9 cellular contexts compared by ENCODE assay signal in the genomic region with DNA sequence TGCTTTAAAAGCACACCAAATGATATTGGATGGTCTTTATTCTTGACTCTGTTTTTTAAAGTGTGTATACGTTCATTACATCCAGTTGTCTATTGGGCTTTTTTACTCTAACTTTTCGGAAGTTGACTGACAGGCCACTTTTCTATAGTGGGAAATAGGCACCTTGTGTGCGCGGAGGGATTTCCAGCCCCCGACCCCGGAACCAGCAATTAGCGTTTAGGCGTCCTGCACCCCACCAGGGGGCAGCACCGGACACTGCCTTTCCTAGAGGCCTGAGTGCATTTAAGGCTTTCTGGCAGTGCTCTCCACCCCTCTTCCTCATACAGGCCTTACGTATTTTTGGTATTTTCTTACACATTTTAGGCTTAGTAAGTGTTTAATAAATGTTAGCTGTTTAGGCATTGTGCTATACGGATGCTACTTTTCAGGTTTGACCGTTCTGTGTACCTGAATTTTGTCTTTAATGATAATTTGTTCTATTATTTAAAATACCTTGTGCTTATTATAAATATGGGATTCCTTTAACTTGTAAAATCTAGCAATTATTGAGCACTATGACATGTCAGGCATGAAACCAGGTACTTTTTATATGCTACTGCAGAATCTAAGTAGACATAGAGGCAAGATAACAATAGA.
DNase-seq lines count a peak whose midpoint lies in the region; ATAC-seq and TF ChIP-seq lines count a peak whose summit lies in the region.
"Had no signal": no experiment of that assay in that cellular context is flagged by ENCODE, and none has a peak within 500 bp of the region (broad histone marks: within the 10 kb centered on the region; RNA-seq: fewer than 3 reads in every experiment).

No MANE protein-coding gene starts in this region.

- no peaks in the 10 kb centered on the region for H3K9me3 ChIP-seq in suprapubic skin
- H3K9me3 ChIP-seq: BLaER1 had no signal

- H3K4me3 Mint-ChIP-seq in activated CD8-positive, alpha-beta T cell treated with anti-CD3 and anti-CD28 coated beads for 36 hours = no peak overlapping the region
- peak overlapping the region; percentile 65 for H3K4me3 Mint-ChIP-seq in neural crest cell

- DNase-seq in NCI-H146 (lab: John Stamatoyannopoulos, UW) (peak; percentile 43), NCI-H146 treated with DMSO at 0.1 percent for 48 hours (lab: John Stamatoyannopoulos, UW; ENCODE audit: unreplicated experiment) (no peak), NCI-H2107 treated with DMSO at 0.1 percent for 48 hours (lab: John Stamatoyannopoulos, UW; ENCODE audit: unreplicated experiment) (peak; percentile 27), epithelial cell of esophagus (ENCODE audit: low read depth) (peak; percentile 70), neural crest cell (ENCODE audit: low read depth, low spot score) (peak; percentile 82), suprapubic skin (ENCODE audit: low spot score in 2 of 2) (no peak)
- peak; percentile 87 for DNase-seq in activated CD8-positive, alpha-beta T cell treated with anti-CD3 and anti-CD28 coated beads for 36 hours

- no peaks in the 10 kb centered on the region for H3K4me1 Mint-ChIP-seq in activated CD8-positive, alpha-beta T cell treated with anti-CD3 and anti-CD28 coated beads for 36 hours (ENCODE audit: low read depth)
- peaks cover 40% of the 10 kb centered on the region for H3K4me1 Mint-ChIP-seq in neural crest cell

- H3K36me3 ChIP-seq in suprapubic skin = no peaks in the 10 kb centered on the region
- H3K36me3 ChIP-seq: BLaER1 had no signal

- POLR2A ChIA-PET in activated CD8-positive, alpha-beta T cell treated with anti-CD3 and anti-CD28 coated beads for 36 hours (lab: Charles Lee) = no interaction called here

- CTCF ChIA-PET in activated CD8-positive, alpha-beta T cell treated with anti-CD3 and anti-CD28 coated beads for 36 hours (lab: Charles Lee) = interaction anchor here (0.8 to 1.6 kb wide), 3 partner anchors 8 to 1415 kb away, joined by 3 to 7 read pairs (median 3); no protein-coding TSS in a partner anchor

- no peak overlapping the region for H3K4me3 ChIP-seq in epithelial cell of esophagus (ENCODE audit: low read length)
- no peak overlapping the region for H3K4me3 ChIP-seq in suprapubic skin
- H3K4me3 ChIP-seq: BLaER1 had no signal

- H3K27me3 Mint-ChIP-seq in activated CD8-positive, alpha-beta T cell treated with anti-CD3 and anti-CD28 coated beads for 36 hours = no peaks in the 10 kb centered on the region
- no peaks in the 10 kb centered on the region for H3K27me3 Mint-ChIP-seq in neural crest cell (ENCODE audit: low read depth)

- intact Hi-C loops in activated CD8-positive, alpha-beta T cell treated with anti-CD3 and anti-CD28 coated beads for 36 hours (cut with micrococcal nuclease) = loop anchor here (10.0 kb wide), 1 partner anchor 1416 kb away; a partner anchor contains a TSS

- TF ChIP-seq EP300 in suprapubic skin (IDR thresholded peaks at IDR 0.05) = no peak

- peak; percentile 89 for ATAC-seq in HG02642 (IDR thresholded peaks at IDR 0.05; ENCODE audit: poor library complexity, unreplicated experiment)
- ATAC-seq in activated CD8-positive, alpha-beta T cell treated with anti-CD3 and anti-CD28 coated beads for 36 hours = peak; percentile 87

- H3K4me1 ChIP-seq in suprapubic skin = no peaks in the 10 kb centered on the region
- H3K4me1 ChIP-seq: BLaER1 had no signal

- no peaks in the 10 kb centered on the region for H3K9me3 Mint-ChIP-seq in activated CD8-positive, alpha-beta T cell treated with anti-CD3 and anti-CD28 coated beads for 36 hours
- H3K9me3 Mint-ChIP-seq in neural crest cell = no peaks in the 10 kb centered on the region

- H3K27ac ChIP-seq in suprapubic skin = no peak overlapping the region
- H3K27ac ChIP-seq: BLaER1 had no signal

- no peak for TF ChIP-seq POLR2A in suprapubic skin (IDR thresholded peaks at IDR 0.05)

- peak; percentile 95 for TF ChIP-seq CTCF in activated CD8-positive, alpha-beta T cell treated with anti-CD3 and anti-CD28 coated beads for 36 hours (IDR thresholded peaks at IDR 0.05)
- TF ChIP-seq CTCF in epithelial cell of esophagus (IDR thresholded peaks at IDR 0.05; ENCODE audit: insufficient read depth, low read depth, low read length, missing control alignments) = peak; percentile 93
- TF ChIP-seq CTCF in neural crest cell (conservative IDR thresholded peaks at IDR 0.05) = peak; percentile 82
- peak; percentile 24 to 72 for TF ChIP-seq CTCF in suprapubic skin (IDR thresholded peaks at IDR 0.05)

- no peaks in the 10 kb centered on the region for H3K27me3 ChIP-seq in suprapubic skin
- H3K27me3 ChIP-seq: BLaER1 had no signal

- WGBS in suprapubic skin = 71% methylated on average over 11 of the region's 12 CpGs

- H3K27ac Mint-ChIP-seq in activated CD8-positive, alpha-beta T cell treated with anti-CD3 and anti-CD28 coated beads for 36 hours = no peak overlapping the region
- H3K27ac Mint-ChIP-seq in neural crest cell (ENCODE audit: unreplicated experiment) = no peak overlapping the region

- no peaks in the 10 kb centered on the region for H3K36me3 Mint-ChIP-seq in activated CD8-positive, alpha-beta T cell treated with anti-CD3 and anti-CD28 coated beads for 36 hours (ENCODE audit: low read depth)
- H3K36me3 Mint-ChIP-seq in neural crest cell (ENCODE audit: low read depth) = no peaks in the 10 kb centered on the region

Comparison
In these comparisons a context has a peak if more than half of its experiments do, and no peak if none do; other contexts are left out.
1. DNase-seq: peak in NCI-H146 (single experiment), NCI-H2107 treated with DMSO at 0.1 percent for 48 hours (single experiment), activated CD8-positive, alpha-beta T cell treated with anti-CD3 and anti-CD28 coated beads for 36 hours (single experiment), epithelial cell of esophagus (single experiment) and neural crest cell (single experiment); none in NCI-H146 treated with DMSO at 0.1 percent for 48 hours (single experiment) and suprapubic skin (0 of 2).
2. Peak in every context shown above with its lines, with median percentiles within 50 percentile points of each other: CTCF ChIP-seq.